ENCODE assay signal across 21 cellular contexts in the genomic region with DNA sequence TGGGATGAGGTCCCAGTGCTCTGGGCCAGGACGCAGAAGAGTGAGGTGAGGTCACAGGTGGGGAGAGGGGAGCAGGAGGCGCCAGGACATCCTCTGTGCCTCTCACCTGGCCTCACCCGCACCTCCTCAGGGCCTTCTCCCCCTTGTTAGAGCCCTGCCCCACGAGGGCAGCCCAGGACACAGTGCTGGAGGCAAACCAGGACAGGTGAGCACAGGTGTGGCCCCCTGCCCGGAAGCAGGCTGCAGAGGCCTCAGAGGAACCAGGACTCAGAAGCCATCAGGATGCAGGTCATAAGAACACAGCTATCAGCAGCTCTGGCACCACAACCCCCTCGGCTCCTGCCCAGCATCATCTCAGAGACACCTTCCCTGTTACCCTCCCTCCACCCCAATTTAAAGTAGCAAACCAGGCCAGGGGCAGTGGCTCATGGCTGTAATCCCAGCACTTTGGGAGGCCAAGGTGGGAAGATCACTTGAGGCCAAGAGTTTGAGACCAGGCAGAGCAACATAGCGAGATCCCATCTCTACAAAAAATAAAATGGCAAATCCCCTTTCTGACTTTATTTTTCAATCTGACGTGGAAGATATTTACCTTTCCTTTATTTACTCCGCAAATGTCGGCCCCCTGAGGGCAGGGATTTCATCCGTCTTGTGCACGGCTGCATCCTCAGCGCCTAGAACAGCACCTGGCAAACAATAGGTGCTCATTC. TPM values are rescaled to one million over a fixed set of nuclear protein-coding genes. Genes with fewer than 3 reads are reported as not detected.
A peak's percentile ranks its signal among the peaks of the same experiment; 100 is the strongest.
DNase-seq lines count a peak whose midpoint lies in the region; ATAC-seq, FAIRE-seq and TF ChIP-seq lines count a peak whose summit lies in the region.
"Had no signal": no experiment of that assay in that cellular context is flagged by ENCODE, and none has a peak within 500 bp of the region (broad histone marks: within the 10 kb centered on the region; RNA-seq: fewer than 3 reads in every experiment).

A gene with protein sequence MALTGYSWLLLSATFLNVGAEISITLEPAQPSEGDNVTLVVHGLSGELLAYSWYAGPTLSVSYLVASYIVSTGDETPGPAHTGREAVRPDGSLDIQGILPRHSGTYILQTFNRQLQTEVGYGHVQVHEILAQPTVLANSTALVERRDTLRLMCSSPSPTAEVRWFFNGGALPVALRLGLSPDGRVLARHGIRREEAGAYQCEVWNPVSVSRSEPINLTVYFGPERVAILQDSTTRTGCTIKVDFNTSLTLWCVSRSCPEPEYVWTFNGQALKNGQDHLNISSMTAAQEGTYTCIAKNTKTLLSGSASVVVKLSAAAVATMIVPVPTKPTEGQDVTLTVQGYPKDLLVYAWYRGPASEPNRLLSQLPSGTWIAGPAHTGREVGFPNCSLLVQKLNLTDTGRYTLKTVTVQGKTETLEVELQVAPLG (plus strand): TSS at position 660 of the 710 bp plus-strand sequence. CDS start 2,306 bp downstream, outside the sequence.

- CTCF ChIA-PET in A549 (lab: Yijun Ruan, JAX): interaction anchor here (1.0 to 31.4 kb wide), 4 partner anchors 1 to 147 kb away, joined by 3 to 694 read pairs (median 350); a partner anchor contains a TSS
- CTCF ChIA-PET in WTC11 (lab: Charles Lee): interaction anchor here (2.7 kb wide), 1 partner anchor 72 kb away, joined by 8 read pairs; no protein-coding TSS in a partner anchor
- CTCF ChIA-PET in mammary epithelial cell (lab: Charles Lee; ENCODE audit: low non-redundant PET): no interaction called here

- H3K27me3 Mint-ChIP-seq in CD4-positive, CD25-positive, alpha-beta regulatory T cell: no peaks in the 10 kb centered on the region
- H3K27me3 Mint-ChIP-seq in WTC11 (ENCODE audit: low read depth): peaks cover 4% of the 10 kb centered on the region; the same call in 1 of the 2 replicates
- H3K27me3 Mint-ChIP-seq: CD4-positive, alpha-beta memory T cell had no signal

- no peak for TF ChIP-seq RAD21 in A549 (conservative IDR thresholded peaks at IDR 0.05 in 1 of 2, IDR thresholded peaks at IDR 0.05 in 1 of 2)

- no peak for TF ChIP-seq POLR2A in A549 (IDR thresholded peaks at IDR 0.05; ENCODE audit: low read length)

- intact Hi-C loops in mammary epithelial cell (cut with micrococcal nuclease): no loop called here

- H3K4me2 ChIP-seq in A549 (no peak within 1 kb of the TSS), mammary epithelial cell (ENCODE audit: insufficient read depth, low read depth, low read length) (no peak within 1 kb of the TSS)

- peak within 1 kb of the TSS in 2 of 3 donors; percentile 7 to 56 for H3K27ac Mint-ChIP-seq in CD4-positive, CD25-positive, alpha-beta regulatory T cell
- H3K27ac Mint-ChIP-seq in WTC11: no peak within 1 kb of the TSS

- no peak for FAIRE-seq in A549 (lab: Jason Lieb, UNC)
- FAIRE-seq: D721Med, GM12891, GM18507, GM19239 had no signal

- TF ChIP-seq EP300 in A549 (IDR thresholded peaks at IDR 0.05): no peak

- dilution Hi-C loops in mammary epithelial cell (cut with HindIII; ENCODE audit: low sequenced_read_pairs): no loop called here

- ATAC-seq in A549 (no peak), WTC11 (no peak), GM21367 (IDR thresholded peaks at IDR 0.05; ENCODE audit: unreplicated experiment) (no peak)
- ATAC-seq in CD4-positive, CD25-positive, alpha-beta regulatory T cell (ENCODE audit: low read depth in 2 of 2): no peak
- ATAC-seq: Panc1, Right ventricle myocardium inferior had no signal

- WGBS in A549 (ENCODE audit: missing lambda C conversion rate): 81% methylated on average over 13 of the region's 13 CpGs
- WGBS in mammary epithelial cell (ENCODE audit: low coverage, missing lambda C conversion rate): 82% methylated on average over 11 of the region's 13 CpGs

- no peaks in the 10 kb centered on the region for H4K20me1 ChIP-seq in mammary epithelial cell (ENCODE audit: insufficient read depth, low read length)

- no peaks in the 10 kb centered on the region for H3K79me2 ChIP-seq in mammary epithelial cell (ENCODE audit: insufficient read depth, low read length)

- no TSS peak for BruUV-seq in mammary epithelial cell (replicated peaks; lab: Mats Ljungman, UMichigan)

- no peaks in the 10 kb centered on the region for H3K27me3 ChIP-seq in CD4-positive, CD25-positive, alpha-beta regulatory T cell (ENCODE audit: control insufficient read depth, insufficient read depth, low read length)
- H3K27me3 ChIP-seq in mucosa of rectum (ENCODE audit: control insufficient read depth in 2 of 2, insufficient read depth in 2 of 2, low read length in 2 of 2) (peaks cover 0 to 3% of the 10 kb centered on the region in 2 donors), mammary epithelial cell (ENCODE audit: insufficient read depth, low read length) (no peaks in the 10 kb centered on the region)

- peaks cover 0 to 6% (median 2%) of the 10 kb centered on the region in 4 donors for H3K4me1 Mint-ChIP-seq in CD4-positive, CD25-positive, alpha-beta regulatory T cell
- peaks cover 16% of the 10 kb centered on the region for H3K4me1 Mint-ChIP-seq in WTC11

- no peaks in the 10 kb centered on the region for H3K9me3 Mint-ChIP-seq in CD4-positive, CD25-positive, alpha-beta regulatory T cell
- H3K9me3 Mint-ChIP-seq in WTC11: no peaks in the 10 kb centered on the region
- H3K9me3 Mint-ChIP-seq: CD4-positive, alpha-beta memory T cell had no signal

- H3K36me3 Mint-ChIP-seq in CD4-positive, CD25-positive, alpha-beta regulatory T cell: no peaks in the 10 kb centered on the region
- H3K36me3 Mint-ChIP-seq in WTC11: no peaks in the 10 kb centered on the region
- H3K36me3 Mint-ChIP-seq: CD4-positive, alpha-beta memory T cell had no signal

- H3K36me3 ChIP-seq in CD4-positive, CD25-positive, alpha-beta regulatory T cell (ENCODE audit: control insufficient read depth, insufficient read depth, low read length): no peaks in the 10 kb centered on the region
- H3K36me3 ChIP-seq in mucosa of rectum (ENCODE audit: control insufficient read depth in 2 of 2, insufficient read depth in 2 of 2, low read length in 2 of 2) (no peaks in the 10 kb centered on the region), mammary epithelial cell (ENCODE audit: insufficient read depth, low read length) (no peaks in the 10 kb centered on the region)

- H3K9me3 ChIP-seq in A549 (no peaks in the 10 kb centered on the region), mucosa of rectum (ENCODE audit: control insufficient read depth in 2 of 2, low read length in 2 of 2) (no peaks in the 10 kb centered on the region), mammary epithelial cell (replicated peaks; ENCODE audit: insufficient read depth, low read length) (no peaks in the 10 kb centered on the region)
- H3K9me3 ChIP-seq in CD4-positive, CD25-positive, alpha-beta regulatory T cell (ENCODE audit: control insufficient read depth in 2 of 2, low read length in 2 of 2): no peaks in the 10 kb centered on the region

- peak within 1 kb of the TSS; percentile 87 to 92 for H3K27ac ChIP-seq in A549
- no peak within 1 kb of the TSS for H3K27ac ChIP-seq in CD4-positive, CD25-positive, alpha-beta regulatory T cell (ENCODE audit: insufficient read depth, low read length, poor library complexity, severe bottlenecking)
- peak within 1 kb of the TSS; percentile 48 to 65 for H3K27ac ChIP-seq in mucosa of rectum (ENCODE audit: low read depth in 2 of 2, low read length in 2 of 2)
- H3K27ac ChIP-seq in mammary epithelial cell (ENCODE audit: insufficient read depth, low read depth, low read length): no peak within 1 kb of the TSS

- H3K9ac ChIP-seq in mucosa of rectum (ENCODE audit: low read depth in 1 of 2, low read length in 2 of 2) (peak within 1 kb of the TSS; percentile 32 to 47), mammary epithelial cell (ENCODE audit: insufficient read depth, low read length) (no peak within 1 kb of the TSS)

- POLR2A ChIA-PET in A549 (lab: Yijun Ruan, JAX): no interaction called here
- POLR2A ChIA-PET in WTC11 (lab: Charles Lee): no interaction called here

- H3K4me1 ChIP-seq in A549: peaks cover 30% of the 10 kb centered on the region
- no peaks in the 10 kb centered on the region for H3K4me1 ChIP-seq in CD4-positive, CD25-positive, alpha-beta regulatory T cell (ENCODE audit: control insufficient read depth, insufficient read depth, low read length, poor library complexity, severe bottlenecking)
- peaks cover 20 to 56% of the 10 kb centered on the region in 2 donors for H3K4me1 ChIP-seq in mucosa of rectum (ENCODE audit: control insufficient read depth in 2 of 2, insufficient read depth in 2 of 2, low read length in 2 of 2)
- H3K4me1 ChIP-seq in mammary epithelial cell (ENCODE audit: insufficient read depth, low read length): no peaks in the 10 kb centered on the region

- H3K4me3 Mint-ChIP-seq in CD4-positive, CD25-positive, alpha-beta regulatory T cell: no peak within 1 kb of the TSS
- H3K4me3 Mint-ChIP-seq in WTC11: no peak within 1 kb of the TSS
- H3K4me3 Mint-ChIP-seq: CD4-positive, alpha-beta memory T cell had no signal

- no peak for DNase-seq in A549 (ENCODE audit: low read depth in 1 of 2, low spot score in 1 of 2)
- DNase-seq in CD4-positive, CD25-positive, alpha-beta regulatory T cell: no peak
- no peak for DNase-seq in WTC11 (ENCODE audit: low spot score)
- DNase-seq in dermis blood vessel endothelial cell: no peak
- DNase-seq in GM19240 (ENCODE audit: insufficient read length, low spot score): no peak
- DNase-seq in mammary epithelial cell: no peak
- DNase-seq: CD4-positive, alpha-beta memory T cell; GDM1; HCEC 1CT; KBM-7; NCI-H1436; NCI-H2227 treated with DMSO at 0.1 percent for 48 hours; NCI-H524 had no signal

- H2AFZ ChIP-seq in mammary epithelial cell (ENCODE audit: low read depth, low read length): no peak within 1 kb of the TSS

- H3K4me3 ChIP-seq in A549: no peak within 1 kb of the TSS
- H3K4me3 ChIP-seq in CD4-positive, CD25-positive, alpha-beta regulatory T cell (ENCODE audit: low read depth, low read length): no peak within 1 kb of the TSS
- H3K4me3 ChIP-seq in mucosa of rectum (ENCODE audit: low read length in 2 of 2): no peak within 1 kb of the TSS
- H3K4me3 ChIP-seq in mammary epithelial cell (replicated peaks in 1 of 3; ENCODE audit: insufficient read depth in 1 of 3, low read depth in 2 of 3, low read length in 3 of 3): no peak within 1 kb of the TSS

- in situ Hi-C loops in mammary epithelial cell (cut with MboI; ENCODE audit: low sequenced_read_pairs in 2 of 2): no loop called here

- TF ChIP-seq CTCF in A549 (IDR thresholded peaks at IDR 0.05) (no peak), WTC11 (IDR thresholded peaks at IDR 0.05) (no peak), mammary epithelial cell (conservative IDR thresholded peaks at IDR 0.05 in 1 of 2, IDR thresholded peaks at IDR 0.05 in 1 of 2; ENCODE audit: extremely low read depth in 1 of 2, insufficient read depth in 1 of 2, low read depth in 1 of 2, low read length in 2 of 2) (no peak)

RNA-seq across cellular contexts. Expression of the gene that starts here (rescaled TPM):
- not detected in 2 replicates for polyA plus RNA-seq in A549 (2011; rRNA removed)
- 0.03 TPM in 1 of 2 replicates, not detected in the other for polyA plus RNA-seq in A549 (2012; cell fraction: cytosol; rRNA removed)
- polyA plus RNA-seq in A549 (2012; cell fraction: nucleus; rRNA removed): 0.34 and 0.50 TPM in 2 replicates
- 0.08 to 0.11 TPM in 2 of 3 replicates, not detected in the other for polyA plus RNA-seq in A549 (2017; fragmentation: RNase III; extraction: RNeasy Plus Mini Kit Qiagen cat#74134 plus additional on column Dnase treatment)
- 0.34 and 0.58 TPM in 2 replicates for polyA minus RNA-seq in A549 (2011; rRNA and poly(A)+ RNA removed)
- total RNA-seq in CD4-positive, CD25-positive, alpha-beta regulatory T cell: not detected
- polyA plus RNA-seq in CD4-positive, CD25-positive, alpha-beta regulatory T cell: not detected
- not detected in 3 replicates for total RNA-seq in WTC11 (2021)
- total RNA-seq in dermis blood vessel endothelial cell: 0.17 TPM in 1 of 2 replicates, not detected in the other
- not detected for total RNA-seq in mammary epithelial cell
- not detected for polyA plus RNA-seq in mammary epithelial cell
- polyA minus RNA-seq in mammary epithelial cell: not detected
- total RNA-seq: CD4-positive, alpha-beta memory T cell; Right ventricle myocardium inferior had no signal
- polyA plus RNA-seq: CD4-positive, alpha-beta memory T cell had no signal

Comparison
In these comparisons a context has a peak if more than half of its experiments do, and no peak if none do; other contexts are left out.
1. H3K27ac ChIP-seq: peak in A549 (2 of 2) and mucosa of rectum (2 of 2); none in CD4-positive, CD25-positive, alpha-beta regulatory T cell (single experiment) and mammary epithelial cell (single experiment).